Comparison of ENCODE assay signal across 8 cellular contexts in genomic region chr9:4662108-4662988, GRCh38. TPM values are rescaled to one million over a fixed set of nuclear protein-coding genes. Genes with fewer than 3 reads are reported as not detected.
DNase-seq lines count a peak whose midpoint lies in the region; ATAC-seq lines count a peak whose summit lies in the region.

Gene PLPP6 (plus strand): TSS chr9:4662294. CDS start chr9:4662376, 82 bp downstream.

- DNase-seq in CD8-positive, alpha-beta memory T cell: peak; percentile 74 to 88 (median 81)
- DNase-seq in NCI-H748 treated with DMSO at 0.1 percent for 48 hours (lab: John Stamatoyannopoulos, UW) (peak; percentile 89), medulla oblongata (ENCODE audit: extremely low spot score) (peak; percentile 91)
- peak; percentile 81 for DNase-seq in activated CD8-positive, alpha-beta T cell treated with anti-CD3 and anti-CD28 coated beads, Interleukin-2, amount 10 ng/mL, durations not matched to agents 7 days and 5 days
- peak; percentile 73 for DNase-seq in effector CD8-positive, alpha-beta T cell (lab: John Stamatoyannopoulos, UW)
- peak; percentile 60 for DNase-seq in stimulated activated CD8-positive, alpha-beta memory T cell treated with anti-CD3 and anti-CD28 coated beads, Interleukin-12 subunit alpha, Interleukin-12 subunit beta, amount 100 ng/mL, for 1 hour (ENCODE audit: low read depth)

- peak; percentile 87 for ATAC-seq in GM19397 (IDR thresholded peaks at IDR 0.05; ENCODE audit: unreplicated experiment)
- ATAC-seq in HG03521 (IDR thresholded peaks at IDR 0.05; ENCODE audit: unreplicated experiment): peak; percentile 62
- peak; percentile 87 for ATAC-seq in activated CD8-positive, alpha-beta T cell treated with anti-CD3 and anti-CD28 coated beads, Interleukin-2, amount 10 ng/mL, durations not matched to agents 7 days and 5 days

- no peaks in the 10 kb centered on the region for H3K27me3 ChIP-seq in CD8-positive, alpha-beta memory T cell (ENCODE audit: insufficient read depth, low read length, poor library complexity, severe bottlenecking)

- H3K4me3 ChIP-seq in CD8-positive, alpha-beta memory T cell (ENCODE audit: low read length): peak within 1 kb of the TSS; percentile 37

- POLR2A ChIA-PET in CD8-positive, alpha-beta memory T cell (lab: Charles Lee): interaction anchor here (0.9 to 1.2 kb wide), 4 partner anchors 17 to 78 kb away, joined by 3 to 7 read pairs (median 6); partner anchors contain the start of genes AK3 and CDC37L1
- POLR2A ChIA-PET in activated CD8-positive, alpha-beta T cell treated with anti-CD3 and anti-CD28 coated beads, Interleukin-2, amount 10 ng/mL, durations not matched to agents 7 days and 5 days (lab: Charles Lee): interaction anchor here (0.6 to 2.0 kb wide), 4 partner anchors 17 to 318 kb away, joined by 3 to 8 read pairs (median 5); partner anchors contain the start of gene CDC37L1

- H3K36me3 ChIP-seq in CD8-positive, alpha-beta memory T cell (ENCODE audit: insufficient read depth, low read length): no peaks in the 10 kb centered on the region

- peak within 1 kb of the TSS; percentile 89 to 99 (median 95) for H3K4me3 Mint-ChIP-seq in CD8-positive, alpha-beta memory T cell
- peak within 1 kb of the TSS; percentile 95 for H3K4me3 Mint-ChIP-seq in activated CD8-positive, alpha-beta T cell treated with anti-CD3 and anti-CD28 coated beads, Interleukin-2, amount 10 ng/mL, durations not matched to agents 7 days and 5 days

- CTCF ChIA-PET in CD8-positive, alpha-beta memory T cell (lab: Charles Lee): interaction anchor here (0.9 to 1.8 kb wide), 8 partner anchors 9 to 284 kb away, joined by 3 to 5 read pairs (median 4); partner anchors contain the start of genes AK3 and CDC37L1
- CTCF ChIA-PET in activated CD8-positive, alpha-beta T cell treated with anti-CD3 and anti-CD28 coated beads, Interleukin-2, amount 10 ng/mL, durations not matched to agents 7 days and 5 days (lab: Charles Lee): interaction anchor here (0.6 to 1.8 kb wide), 7 partner anchors 9 to 78 kb away, joined by 3 to 8 read pairs (median 4); partner anchors contain the start of genes AK3 and CDC37L1

- peak within 1 kb of the TSS; percentile 55 for H3K27ac ChIP-seq in CD8-positive, alpha-beta memory T cell (ENCODE audit: low read depth, low read length)

- peaks cover 44% of the 10 kb centered on the region for H3K4me1 ChIP-seq in CD8-positive, alpha-beta memory T cell (ENCODE audit: insufficient read depth, low read length)

- H3K4me1 Mint-ChIP-seq in CD8-positive, alpha-beta memory T cell: peaks cover 55 to 61% (median 58%) of the 10 kb centered on the region in 3 donors
- peaks cover 50% of the 10 kb centered on the region for H3K4me1 Mint-ChIP-seq in activated CD8-positive, alpha-beta T cell treated with anti-CD3 and anti-CD28 coated beads, Interleukin-2, amount 10 ng/mL, durations not matched to agents 7 days and 5 days (ENCODE audit: low read depth)

- peak within 1 kb of the TSS; percentile 91 to 97 (median 96) for H3K27ac Mint-ChIP-seq in CD8-positive, alpha-beta memory T cell
- H3K27ac Mint-ChIP-seq in activated CD8-positive, alpha-beta T cell treated with anti-CD3 and anti-CD28 coated beads, Interleukin-2, amount 10 ng/mL, durations not matched to agents 7 days and 5 days: peak within 1 kb of the TSS; percentile 90

- no peaks in the 10 kb centered on the region for H3K9me3 Mint-ChIP-seq in CD8-positive, alpha-beta memory T cell
- no peaks in the 10 kb centered on the region for H3K9me3 Mint-ChIP-seq in activated CD8-positive, alpha-beta T cell treated with anti-CD3 and anti-CD28 coated beads, Interleukin-2, amount 10 ng/mL, durations not matched to agents 7 days and 5 days (ENCODE audit: insufficient read depth)

- H3K27me3 Mint-ChIP-seq in CD8-positive, alpha-beta memory T cell: peaks cover 0 to 1% of the 10 kb centered on the region in 2 donors
- H3K27me3 Mint-ChIP-seq in activated CD8-positive, alpha-beta T cell treated with anti-CD3 and anti-CD28 coated beads, Interleukin-2, amount 10 ng/mL, durations not matched to agents 7 days and 5 days (ENCODE audit: low read depth): peaks cover 19% of the 10 kb centered on the region

- H3K36me3 Mint-ChIP-seq in CD8-positive, alpha-beta memory T cell: peaks cover 0 to 4% (median 4%) of the 10 kb centered on the region in 3 donors
- peaks cover 9% of the 10 kb centered on the region for H3K36me3 Mint-ChIP-seq in activated CD8-positive, alpha-beta T cell treated with anti-CD3 and anti-CD28 coated beads, Interleukin-2, amount 10 ng/mL, durations not matched to agents 7 days and 5 days (ENCODE audit: low read depth)

- H3K9me3 ChIP-seq in CD8-positive, alpha-beta memory T cell (ENCODE audit: low read length): no peaks in the 10 kb centered on the region

RNA-seq across cellular contexts. Expression of gene PLPP6, which starts in this region (rescaled TPM):
- 1 to 10 TPM; 5.5 to 6.3 TPM for total RNA-seq in CD8-positive, alpha-beta memory T cell
- 3.7 TPM for polyA plus RNA-seq in CD8-positive, alpha-beta memory T cell
- 1 to 10 TPM; 5.2 to 6.0 TPM for total RNA-seq in activated CD8-positive, alpha-beta T cell treated with anti-CD3 and anti-CD28 coated beads, Interleukin-2, amount 10 ng/mL, durations not matched to agents 7 days and 5 days

Comparison
In these comparisons a context has a peak if more than half of its experiments do, and no peak if none do; other contexts are left out.
1. Peak in every context shown above with its lines: DNase-seq, ATAC-seq, H3K4me3 ChIP-seq and H3K27ac ChIP-seq.